17 cellular contexts compared by ENCODE assay signal in genomic region chrX:24718771-24719170, GRCh38. TPM values are rescaled to one million over a fixed set of nuclear protein-coding genes. Genes with fewer than 3 reads are reported as not detected.
DNase-seq lines count a peak whose midpoint lies in the region; TF ChIP-seq lines count a peak whose summit lies in the region.
"Had no signal": no experiment of that assay in that cellular context is flagged by ENCODE, and none has a peak within 500 bp of the region (broad histone marks: within the 10 kb centered on the region; RNA-seq: fewer than 3 reads in every experiment).

No MANE protein-coding gene starts in this region.

- no peak overlapping the region for H2BK20ac ChIP-seq in H9 (ENCODE audit: low read depth, low read length, poor library complexity, severe bottlenecking)

- H4K8ac ChIP-seq in H9 (replicated peaks; ENCODE audit: insufficient read length, low read depth, low read length) = no peak overlapping the region

- H3K4me1 Mint-ChIP-seq in H9 (peaks cover 6 to 12% of the 10 kb centered on the region in 2 experiments), endodermal cell (peaks cover 38% of the 10 kb centered on the region)

- H3K27ac ChIP-seq in H9 (ENCODE audit: insufficient read length, low read depth, low read length) = no peak overlapping the region
- H3K27ac ChIP-seq in endodermal cell (ENCODE audit: low read depth, low read length) = no peak overlapping the region
- no peak overlapping the region for H3K27ac ChIP-seq in RWPE1

- no peak overlapping the region for H3K18ac ChIP-seq in H9 (ENCODE audit: insufficient read length, low read depth, low read length)

- no peaks in the 10 kb centered on the region for H4K20me1 ChIP-seq in H9 (ENCODE audit: control insufficient read depth, insufficient read depth, insufficient read length)

- H3K14ac ChIP-seq in H9 (ENCODE audit: insufficient read depth, low read length) = no peak overlapping the region; the same call in 1 of the 2 replicates

- H4K5ac ChIP-seq in H9 (ENCODE audit: insufficient read length, low read depth, low read length) = no peak overlapping the region

- no peak overlapping the region for H2BK5ac ChIP-seq in H9 (ENCODE audit: insufficient read length, low read length)

- no peak overlapping the region for H2AK5ac ChIP-seq in H9 (ENCODE audit: insufficient read length, low read length)

- H3K27me3 Mint-ChIP-seq in H9 (ENCODE audit: low read depth) (no peaks in the 10 kb centered on the region), endodermal cell (ENCODE audit: insufficient read depth) (no peaks in the 10 kb centered on the region)
- H3K27me3 Mint-ChIP-seq: B cell; CD4-positive, alpha-beta T cell had no signal

- no peaks in the 10 kb centered on the region for H3K79me1 ChIP-seq in H9 (ENCODE audit: insufficient read depth, low read depth, low read length, poor library complexity, severe bottlenecking)

- H3K36me3 Mint-ChIP-seq in H9 (ENCODE audit: insufficient read depth in 1 of 3, low read depth in 3 of 3) = peaks cover 41 to 87% (median 86%) of the 10 kb centered on the region in 3 experiments; a peak in 6 of 7 replicates
- peaks cover 66% of the 10 kb centered on the region for H3K36me3 Mint-ChIP-seq in endodermal cell (ENCODE audit: low read depth)

- POLR2A ChIA-PET in RWPE1 (lab: Yijun Ruan, JAX; ENCODE audit: low non-redundant PET) = no interaction called here

- H3K27me3 ChIP-seq in H9 (ENCODE audit: insufficient read depth, low read length) (no peaks in the 10 kb centered on the region), endodermal cell (ENCODE audit: control insufficient read depth, insufficient read depth, low read length, poor library complexity, severe bottlenecking) (no peaks in the 10 kb centered on the region)

- H3K36me3 ChIP-seq in endodermal cell (ENCODE audit: control insufficient read depth, insufficient read depth, low read length) = peaks cover 49% of the 10 kb centered on the region

- H3K9ac ChIP-seq in H9 (ENCODE audit: extremely low read depth, insufficient read length, low read length) (no peak overlapping the region), endodermal cell (ENCODE audit: extremely low read depth, low read length, poor library complexity, severe bottlenecking) (no peak overlapping the region)

- CTCF ChIA-PET in RWPE1 (lab: Yijun Ruan, JAX) = no interaction called here

- TF ChIP-seq CTCF in H9 (conservative IDR thresholded peaks at IDR 0.05) (no peak), endodermal cell (conservative IDR thresholded peaks at IDR 0.05) (no peak), RWPE1 (conservative IDR thresholded peaks at IDR 0.05; ENCODE audit: low read depth) (no peak)

- H4K91ac ChIP-seq in H9 (ENCODE audit: insufficient read length, low read depth, low read length) = no peak overlapping the region

- DNase-seq in COLO829 (ENCODE audit: low spot score) = peak; percentile 12
- DNase-seq in H9 = no peak
- no peak for DNase-seq in endodermal cell
- peak; percentile 27 for DNase-seq in retina
- no peak for DNase-seq in GM19238 (ENCODE audit: insufficient read length, low spot score)
- no peak for DNase-seq in NCI-H2029 (lab: John Stamatoyannopoulos, UW)
- no peak for DNase-seq in RWPE1 (ENCODE audit: low spot score)
- DNase-seq: C1 segment of cervical spinal cord; CD4-positive, alpha-beta T cell; DMS153; DMS79 treated with DMSO at 0.1 percent for 48 hours; EL; GDM1; GOT3; HCEC 1CT; HFFc6 had no signal

- WGBS in H9 (ENCODE audit: extremely low coverage, insufficient read length, low lambda C conversion rate) = no CpG with 5 or more reads among the region's 4 CpGs
- 95 to 96% methylated on average over 4 of the region's 4 CpGs for WGBS in endodermal cell (ENCODE audit: insufficient coverage in 1 of 2, insufficient read length in 1 of 2), 2 experiments

- no peak overlapping the region for H3K56ac ChIP-seq in H9 (ENCODE audit: insufficient read length, low read depth, low read length)

- H3K23me2 ChIP-seq in H9 (ENCODE audit: insufficient read length, low read depth, low read length, poor library complexity, severe bottlenecking) = no peaks in the 10 kb centered on the region

- peak overlapping the region in 2 of 3 experiments; percentile 51 to 69; a peak in 4 of 7 replicates for H3K27ac Mint-ChIP-seq in H9
- peak overlapping the region; percentile 62 for H3K27ac Mint-ChIP-seq in endodermal cell
- H3K27ac Mint-ChIP-seq: B cell; CD4-positive, alpha-beta T cell; HFFc6 had no signal

- no peak overlapping the region for H2AFZ ChIP-seq in H9 (ENCODE audit: low read length)

- H3K4me1 ChIP-seq in H9 (ENCODE audit: insufficient read depth, low read length) (no peaks in the 10 kb centered on the region), endodermal cell (ENCODE audit: control insufficient read depth, insufficient read depth, low read length) (peaks cover 5% of the 10 kb centered on the region)

- H3K4me2 ChIP-seq in H9 (ENCODE audit: insufficient read depth, insufficient read length, low read length) = no peak overlapping the region

- no peak overlapping the region for H2BK12ac ChIP-seq in H9 (ENCODE audit: insufficient read length, low read depth, low read length)

- H3K9me3 ChIP-seq in H9 (ENCODE audit: control insufficient read depth, low read depth, low read length) (no peaks in the 10 kb centered on the region), endodermal cell (ENCODE audit: control insufficient read depth, low read length) (no peaks in the 10 kb centered on the region)

- no peak overlapping the region for H3K23ac ChIP-seq in H9 (ENCODE audit: insufficient read length, low read depth, low read length)

- H3K79me2 ChIP-seq in H9 (ENCODE audit: insufficient read depth, low read length) = no peaks in the 10 kb centered on the region

- no peak overlapping the region for H3K4me3 ChIP-seq in endodermal cell (ENCODE audit: low read length)

- no peak overlapping the region for H3K4ac ChIP-seq in H9 (ENCODE audit: low read depth, low read length)

- H3T11ph ChIP-seq in H9 (ENCODE audit: low read length) = no peak overlapping the region

- H2BK120ac ChIP-seq in H9 (ENCODE audit: low read depth, low read length, poor library complexity, severe bottlenecking) = no peak overlapping the region

- no peak overlapping the region for H2BK15ac ChIP-seq in H9 (ENCODE audit: low read depth, low read length)

- no peak overlapping the region for H3K4me3 Mint-ChIP-seq in H9
- H3K4me3 Mint-ChIP-seq in endodermal cell = no peak overlapping the region
- H3K4me3 Mint-ChIP-seq: B cell; CD4-positive, alpha-beta T cell; HFFc6 had no signal

- H3K9me3 Mint-ChIP-seq in H9 (no peaks in the 10 kb centered on the region), endodermal cell (no peaks in the 10 kb centered on the region)
- H3K9me3 Mint-ChIP-seq: CD4-positive, alpha-beta T cell; HFFc6 had no signal

RNA-seq across cellular contexts. Expression of gene POLA1, which starts 25.1 kb away (rescaled TPM):
- total RNA-seq in H9 (2021) (58.3 and 60.2 TPM in 2 replicates), endodermal cell (10 to 100 TPM; 24.4 to 53.6 TPM)
- 17.1 TPM for polyA plus RNA-seq in endodermal cell (2013, experiment 1 of 2)
- polyA plus RNA-seq in endodermal cell (2013, experiment 2 of 2) = 18.3 TPM

Comparison
In these comparisons a context has a peak if more than half of its experiments do, and no peak if none do; other contexts are left out.
1. DNase-seq: peak in COLO829 (single experiment) and retina (single experiment); none in H9 (single experiment), endodermal cell (single experiment), GM19238 (single experiment), NCI-H2029 (single experiment) and RWPE1 (single experiment).